In the genomic region with DNA sequence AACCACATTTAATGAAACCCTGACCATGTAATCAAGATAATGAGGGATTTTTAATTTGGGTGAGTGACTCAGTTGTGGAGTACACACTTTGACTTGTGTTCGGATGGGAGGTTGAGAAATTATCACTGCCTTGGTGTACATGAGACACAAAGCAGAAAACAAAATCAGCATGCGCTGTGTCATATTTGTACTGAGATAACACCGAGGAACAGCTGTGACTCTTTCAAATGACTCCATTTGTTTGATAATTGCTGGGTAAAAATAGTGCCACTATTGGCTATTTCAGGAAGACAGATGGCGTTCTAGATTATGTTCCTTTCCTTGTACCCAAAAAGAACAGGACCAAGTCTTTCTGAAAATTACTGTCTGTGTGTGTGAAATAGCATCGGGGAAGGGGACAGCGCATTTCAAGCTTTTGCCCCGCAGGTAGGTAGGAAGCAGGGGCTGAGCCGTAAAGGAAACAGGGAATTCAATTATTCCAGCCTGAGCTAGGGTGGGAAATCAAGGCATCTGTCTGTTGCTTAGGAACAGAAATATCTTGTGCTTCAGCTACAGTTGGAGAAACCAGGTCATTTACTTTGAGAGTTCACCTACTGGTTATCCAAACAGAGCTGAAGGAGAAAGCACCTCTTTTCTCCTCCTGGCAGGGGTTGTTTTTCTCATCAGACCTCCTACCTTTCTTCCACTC, we compare ENCODE assay signal across 1 cellular context.
TF ChIP-seq lines count a peak whose summit lies in the region.

No MANE protein-coding gene starts in this region.

TF ChIP-seq in GM12878, 131 proteins besides CTCF, POLR2A, EP300 and RAD21 (continued from another document):
- TF ChIP-seq, protein P1, sequence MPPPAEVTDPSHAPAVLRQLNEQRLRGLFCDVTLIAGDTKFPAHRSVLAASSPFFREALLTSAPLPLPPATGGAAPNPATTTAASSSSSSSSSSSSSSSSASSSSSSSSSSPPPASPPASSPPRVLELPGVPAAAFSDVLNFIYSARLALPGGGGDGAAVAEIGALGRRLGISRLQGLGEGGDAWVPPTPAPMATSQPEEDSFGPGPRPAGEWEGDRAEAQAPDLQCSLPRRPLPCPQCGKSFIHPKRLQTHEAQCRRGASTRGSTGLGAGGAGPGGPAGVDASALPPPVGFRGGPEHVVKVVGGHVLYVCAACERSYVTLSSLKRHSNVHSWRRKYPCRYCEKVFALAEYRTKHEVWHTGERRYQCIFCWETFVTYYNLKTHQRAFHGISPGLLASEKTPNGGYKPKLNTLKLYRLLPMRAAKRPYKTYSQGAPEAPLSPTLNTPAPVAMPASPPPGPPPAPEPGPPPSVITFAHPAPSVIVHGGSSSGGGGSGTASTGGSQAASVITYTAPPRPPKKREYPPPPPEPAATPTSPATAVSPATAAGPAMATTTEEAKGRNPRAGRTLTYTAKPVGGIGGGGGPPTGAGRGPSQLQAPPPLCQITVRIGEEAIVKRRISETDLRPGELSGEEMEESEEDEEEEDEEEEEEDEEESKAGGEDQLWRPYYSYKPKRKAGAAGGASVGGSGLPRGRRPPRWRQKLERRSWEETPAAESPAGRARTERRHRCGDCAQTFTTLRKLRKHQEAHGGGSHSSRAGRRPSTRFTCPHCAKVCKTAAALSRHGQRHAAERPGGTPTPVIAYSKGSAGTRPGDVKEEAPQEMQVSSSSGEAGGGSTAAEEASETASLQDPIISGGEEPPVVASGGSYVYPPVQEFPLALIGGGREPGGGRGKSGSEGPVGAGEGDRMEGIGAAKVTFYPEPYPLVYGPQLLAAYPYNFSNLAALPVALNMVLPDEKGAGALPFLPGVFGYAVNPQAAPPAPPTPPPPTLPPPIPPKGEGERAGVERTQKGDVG (CRISPR knock-in tag; IDR thresholded peaks at IDR 0.05): no peak
- TF ChIP-seq NRF1 (conservative IDR thresholded peaks at IDR 0.05; ENCODE audit: low read depth, low read length): no peak
- peak; percentile 83 for TF ChIP-seq MTA2 (IDR thresholded peaks at IDR 0.05; ENCODE audit: low read depth)
- 0 out of 3 replicates have a peak, but pooled peaks have one; percentile 63 for TF ChIP-seq POU2F2 (IDR thresholded peaks at IDR 0.05; ENCODE audit: borderline replicate concordance, low read depth, low read length)
- TF ChIP-seq RFX5 (IDR thresholded peaks at IDR 0.05; ENCODE audit: low read depth, low read length): no peak
- TF ChIP-seq, protein P2, sequence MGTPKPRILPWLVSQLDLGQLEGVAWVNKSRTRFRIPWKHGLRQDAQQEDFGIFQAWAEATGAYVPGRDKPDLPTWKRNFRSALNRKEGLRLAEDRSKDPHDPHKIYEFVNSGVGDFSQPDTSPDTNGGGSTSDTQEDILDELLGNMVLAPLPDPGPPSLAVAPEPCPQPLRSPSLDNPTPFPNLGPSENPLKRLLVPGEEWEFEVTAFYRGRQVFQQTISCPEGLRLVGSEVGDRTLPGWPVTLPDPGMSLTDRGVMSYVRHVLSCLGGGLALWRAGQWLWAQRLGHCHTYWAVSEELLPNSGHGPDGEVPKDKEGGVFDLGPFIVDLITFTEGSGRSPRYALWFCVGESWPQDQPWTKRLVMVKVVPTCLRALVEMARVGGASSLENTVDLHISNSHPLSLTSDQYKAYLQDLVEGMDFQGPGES (IDR thresholded peaks at IDR 0.05): no peak
- 0 out of 2 replicates have a peak, but pooled peaks have one; percentile 64 for TF ChIP-seq TCF3 (IDR thresholded peaks at IDR 0.05; ENCODE audit: borderline replicate concordance, insufficient read depth, low read depth, low read length)
- no peak for TF ChIP-seq ATF7 (IDR thresholded peaks at IDR 0.05; ENCODE audit: low read depth)
- TF ChIP-seq, protein P3, sequence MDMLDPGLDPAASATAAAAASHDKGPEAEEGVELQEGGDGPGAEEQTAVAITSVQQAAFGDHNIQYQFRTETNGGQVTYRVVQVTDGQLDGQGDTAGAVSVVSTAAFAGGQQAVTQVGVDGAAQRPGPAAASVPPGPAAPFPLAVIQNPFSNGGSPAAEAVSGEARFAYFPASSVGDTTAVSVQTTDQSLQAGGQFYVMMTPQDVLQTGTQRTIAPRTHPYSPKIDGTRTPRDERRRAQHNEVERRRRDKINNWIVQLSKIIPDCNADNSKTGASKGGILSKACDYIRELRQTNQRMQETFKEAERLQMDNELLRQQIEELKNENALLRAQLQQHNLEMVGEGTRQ (IDR thresholded peaks at IDR 0.05; ENCODE audit: borderline replicate concordance, low read depth, low read length): no peak
- TF ChIP-seq, protein P4, sequence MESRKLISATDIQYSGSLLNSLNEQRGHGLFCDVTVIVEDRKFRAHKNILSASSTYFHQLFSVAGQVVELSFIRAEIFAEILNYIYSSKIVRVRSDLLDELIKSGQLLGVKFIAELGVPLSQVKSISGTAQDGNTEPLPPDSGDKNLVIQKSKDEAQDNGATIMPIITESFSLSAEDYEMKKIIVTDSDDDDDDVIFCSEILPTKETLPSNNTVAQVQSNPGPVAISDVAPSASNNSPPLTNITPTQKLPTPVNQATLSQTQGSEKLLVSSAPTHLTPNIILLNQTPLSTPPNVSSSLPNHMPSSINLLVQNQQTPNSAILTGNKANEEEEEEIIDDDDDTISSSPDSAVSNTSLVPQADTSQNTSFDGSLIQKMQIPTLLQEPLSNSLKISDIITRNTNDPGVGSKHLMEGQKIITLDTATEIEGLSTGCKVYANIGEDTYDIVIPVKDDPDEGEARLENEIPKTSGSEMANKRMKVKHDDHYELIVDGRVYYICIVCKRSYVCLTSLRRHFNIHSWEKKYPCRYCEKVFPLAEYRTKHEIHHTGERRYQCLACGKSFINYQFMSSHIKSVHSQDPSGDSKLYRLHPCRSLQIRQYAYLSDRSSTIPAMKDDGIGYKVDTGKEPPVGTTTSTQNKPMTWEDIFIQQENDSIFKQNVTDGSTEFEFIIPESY (IDR thresholded peaks at IDR 0.05): no peak
- TF ChIP-seq, protein P5, sequence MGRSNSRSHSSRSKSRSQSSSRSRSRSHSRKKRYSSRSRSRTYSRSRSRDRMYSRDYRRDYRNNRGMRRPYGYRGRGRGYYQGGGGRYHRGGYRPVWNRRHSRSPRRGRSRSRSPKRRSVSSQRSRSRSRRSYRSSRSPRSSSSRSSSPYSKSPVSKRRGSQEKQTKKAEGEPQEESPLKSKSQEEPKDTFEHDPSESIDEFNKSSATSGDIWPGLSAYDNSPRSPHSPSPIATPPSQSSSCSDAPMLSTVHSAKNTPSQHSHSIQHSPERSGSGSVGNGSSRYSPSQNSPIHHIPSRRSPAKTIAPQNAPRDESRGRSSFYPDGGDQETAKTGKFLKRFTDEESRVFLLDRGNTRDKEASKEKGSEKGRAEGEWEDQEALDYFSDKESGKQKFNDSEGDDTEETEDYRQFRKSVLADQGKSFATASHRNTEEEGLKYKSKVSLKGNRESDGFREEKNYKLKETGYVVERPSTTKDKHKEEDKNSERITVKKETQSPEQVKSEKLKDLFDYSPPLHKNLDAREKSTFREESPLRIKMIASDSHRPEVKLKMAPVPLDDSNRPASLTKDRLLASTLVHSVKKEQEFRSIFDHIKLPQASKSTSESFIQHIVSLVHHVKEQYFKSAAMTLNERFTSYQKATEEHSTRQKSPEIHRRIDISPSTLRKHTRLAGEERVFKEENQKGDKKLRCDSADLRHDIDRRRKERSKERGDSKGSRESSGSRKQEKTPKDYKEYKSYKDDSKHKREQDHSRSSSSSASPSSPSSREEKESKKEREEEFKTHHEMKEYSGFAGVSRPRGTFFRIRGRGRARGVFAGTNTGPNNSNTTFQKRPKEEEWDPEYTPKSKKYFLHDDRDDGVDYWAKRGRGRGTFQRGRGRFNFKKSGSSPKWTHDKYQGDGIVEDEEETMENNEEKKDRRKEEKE (IDR thresholded peaks at IDR 0.05): no peak
- TF ChIP-seq NFYA (IDR thresholded peaks at IDR 0.05; ENCODE audit: borderline replicate concordance, low read depth, low read length): no peak
- no peak for TF ChIP-seq SIN3A (IDR thresholded peaks at IDR 0.05; ENCODE audit: low read depth, low read length)
- TF ChIP-seq, protein P6, sequence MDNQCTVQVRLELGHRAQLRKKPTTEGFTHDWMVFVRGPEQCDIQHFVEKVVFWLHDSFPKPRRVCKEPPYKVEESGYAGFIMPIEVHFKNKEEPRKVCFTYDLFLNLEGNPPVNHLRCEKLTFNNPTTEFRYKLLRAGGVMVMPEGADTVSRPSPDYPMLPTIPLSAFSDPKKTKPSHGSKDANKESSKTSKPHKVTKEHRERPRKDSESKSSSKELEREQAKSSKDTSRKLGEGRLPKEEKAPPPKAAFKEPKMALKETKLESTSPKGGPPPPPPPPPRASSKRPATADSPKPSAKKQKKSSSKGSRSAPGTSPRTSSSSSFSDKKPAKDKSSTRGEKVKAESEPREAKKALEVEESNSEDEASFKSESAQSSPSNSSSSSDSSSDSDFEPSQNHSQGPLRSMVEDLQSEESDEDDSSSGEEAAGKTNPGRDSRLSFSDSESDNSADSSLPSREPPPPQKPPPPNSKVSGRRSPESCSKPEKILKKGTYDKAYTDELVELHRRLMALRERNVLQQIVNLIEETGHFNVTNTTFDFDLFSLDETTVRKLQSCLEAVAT (IDR thresholded peaks at IDR 0.05): no peak
- no peak for TF ChIP-seq SUPT20H (IDR thresholded peaks at IDR 0.05; ENCODE audit: borderline replicate concordance, control insufficient read depth, low read depth, low read length)
- TF ChIP-seq, protein P7, sequence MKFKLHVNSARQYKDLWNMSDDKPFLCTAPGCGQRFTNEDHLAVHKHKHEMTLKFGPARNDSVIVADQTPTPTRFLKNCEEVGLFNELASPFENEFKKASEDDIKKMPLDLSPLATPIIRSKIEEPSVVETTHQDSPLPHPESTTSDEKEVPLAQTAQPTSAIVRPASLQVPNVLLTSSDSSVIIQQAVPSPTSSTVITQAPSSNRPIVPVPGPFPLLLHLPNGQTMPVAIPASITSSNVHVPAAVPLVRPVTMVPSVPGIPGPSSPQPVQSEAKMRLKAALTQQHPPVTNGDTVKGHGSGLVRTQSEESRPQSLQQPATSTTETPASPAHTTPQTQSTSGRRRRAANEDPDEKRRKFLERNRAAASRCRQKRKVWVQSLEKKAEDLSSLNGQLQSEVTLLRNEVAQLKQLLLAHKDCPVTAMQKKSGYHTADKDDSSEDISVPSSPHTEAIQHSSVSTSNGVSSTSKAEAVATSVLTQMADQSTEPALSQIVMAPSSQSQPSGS (IDR thresholded peaks at IDR 0.05; ENCODE audit: low read length): no peak
- no peak for TF ChIP-seq JUND (IDR thresholded peaks at IDR 0.05; ENCODE audit: low read depth, low read length)
- peak; percentile 63; the same call in 1 of the 2 replicates for TF ChIP-seq TCF12 (IDR thresholded peaks at IDR 0.05; ENCODE audit: low read depth, low read length)
- TF ChIP-seq, protein P8, sequence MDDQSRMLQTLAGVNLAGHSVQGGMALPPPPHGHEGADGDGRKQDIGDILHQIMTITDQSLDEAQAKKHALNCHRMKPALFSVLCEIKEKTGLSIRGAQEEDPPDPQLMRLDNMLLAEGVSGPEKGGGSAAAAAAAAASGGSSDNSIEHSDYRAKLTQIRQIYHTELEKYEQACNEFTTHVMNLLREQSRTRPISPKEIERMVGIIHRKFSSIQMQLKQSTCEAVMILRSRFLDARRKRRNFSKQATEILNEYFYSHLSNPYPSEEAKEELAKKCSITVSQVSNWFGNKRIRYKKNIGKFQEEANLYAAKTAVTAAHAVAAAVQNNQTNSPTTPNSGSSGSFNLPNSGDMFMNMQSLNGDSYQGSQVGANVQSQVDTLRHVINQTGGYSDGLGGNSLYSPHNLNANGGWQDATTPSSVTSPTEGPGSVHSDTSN (IDR thresholded peaks at IDR 0.05; ENCODE audit: insufficient replicate concordance, low read depth, low read length): peak; percentile 18
- TF ChIP-seq JUNB (IDR thresholded peaks at IDR 0.05): peak; percentile 75
- TF ChIP-seq, protein P9, sequence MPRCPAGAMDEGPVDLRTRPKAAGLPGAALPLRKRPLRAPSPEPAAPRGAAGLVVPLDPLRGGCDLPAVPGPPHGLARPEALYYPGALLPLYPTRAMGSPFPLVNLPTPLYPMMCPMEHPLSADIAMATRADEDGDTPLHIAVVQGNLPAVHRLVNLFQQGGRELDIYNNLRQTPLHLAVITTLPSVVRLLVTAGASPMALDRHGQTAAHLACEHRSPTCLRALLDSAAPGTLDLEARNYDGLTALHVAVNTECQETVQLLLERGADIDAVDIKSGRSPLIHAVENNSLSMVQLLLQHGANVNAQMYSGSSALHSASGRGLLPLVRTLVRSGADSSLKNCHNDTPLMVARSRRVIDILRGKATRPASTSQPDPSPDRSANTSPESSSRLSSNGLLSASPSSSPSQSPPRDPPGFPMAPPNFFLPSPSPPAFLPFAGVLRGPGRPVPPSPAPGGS (IDR thresholded peaks at IDR 0.05; ENCODE audit: borderline replicate concordance, insufficient read depth, low read depth, low read length, poor library complexity, severe bottlenecking): no peak
- peak; percentile 58; the same call in 1 of the 2 replicates for TF ChIP-seq IRF4 (IDR thresholded peaks at IDR 0.05; ENCODE audit: low read depth, low read length)
- TF ChIP-seq IKZF1 (conservative IDR thresholded peaks at IDR 0.05): no peak
- TF ChIP-seq IKZF2 (IDR thresholded peaks at IDR 0.05): peak in 1 of 2 experiments; percentile 22; a peak in 1 of 4 replicates
- no peak for TF ChIP-seq MYC (IDR thresholded peaks at IDR 0.05; ENCODE audit: insufficient read depth, insufficient read length, insufficient replicate concordance, low read length, severe bottlenecking)
- 0 out of 2 replicates have a peak, but pooled peaks have one; percentile 15 for TF ChIP-seq NFIC (IDR thresholded peaks at IDR 0.05; ENCODE audit: low read depth, low read length)
- TF ChIP-seq, protein P10, sequence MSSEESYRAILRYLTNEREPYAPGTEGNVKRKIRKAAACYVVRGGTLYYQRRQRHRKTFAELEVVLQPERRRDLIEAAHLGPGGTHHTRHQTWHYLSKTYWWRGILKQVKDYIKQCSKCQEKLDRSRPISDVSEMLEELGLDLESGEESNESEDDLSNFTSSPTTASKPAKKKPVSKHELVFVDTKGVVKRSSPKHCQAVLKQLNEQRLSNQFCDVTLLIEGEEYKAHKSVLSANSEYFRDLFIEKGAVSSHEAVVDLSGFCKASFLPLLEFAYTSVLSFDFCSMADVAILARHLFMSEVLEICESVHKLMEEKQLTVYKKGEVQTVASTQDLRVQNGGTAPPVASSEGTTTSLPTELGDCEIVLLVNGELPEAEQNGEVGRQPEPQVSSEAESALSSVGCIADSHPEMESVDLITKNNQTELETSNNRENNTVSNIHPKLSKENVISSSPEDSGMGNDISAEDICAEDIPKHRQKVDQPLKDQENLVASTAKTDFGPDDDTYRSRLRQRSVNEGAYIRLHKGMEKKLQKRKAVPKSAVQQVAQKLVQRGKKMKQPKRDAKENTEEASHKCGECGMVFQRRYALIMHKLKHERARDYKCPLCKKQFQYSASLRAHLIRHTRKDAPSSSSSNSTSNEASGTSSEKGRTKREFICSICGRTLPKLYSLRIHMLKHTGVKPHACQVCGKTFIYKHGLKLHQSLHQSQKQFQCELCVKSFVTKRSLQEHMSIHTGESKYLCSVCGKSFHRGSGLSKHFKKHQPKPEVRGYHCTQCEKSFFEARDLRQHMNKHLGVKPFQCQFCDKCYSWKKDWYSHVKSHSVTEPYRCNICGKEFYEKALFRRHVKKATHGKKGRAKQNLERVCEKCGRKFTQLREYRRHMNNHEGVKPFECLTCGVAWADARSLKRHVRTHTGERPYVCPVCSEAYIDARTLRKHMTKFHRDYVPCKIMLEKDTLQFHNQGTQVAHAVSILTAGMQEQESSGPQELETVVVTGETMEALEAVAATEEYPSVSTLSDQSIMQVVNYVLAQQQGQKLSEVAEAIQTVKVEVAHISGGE (CRISPR knock-in tag; IDR thresholded peaks at IDR 0.05): no peak
- peak; percentile 48 for TF ChIP-seq RUNX3 (IDR thresholded peaks at IDR 0.05; ENCODE audit: low read length)
- TF ChIP-seq SP1 (IDR thresholded peaks at IDR 0.05; ENCODE audit: low read depth, low read length): no peak
